ENCODE assay signal across 8 cellular contexts in genomic region chr6:79630400-79630882, GRCh38. TPM values are rescaled to one million over a fixed set of nuclear protein-coding genes. Genes with fewer than 3 reads are reported as not detected.
A peak's percentile ranks its signal among the peaks of the same experiment; 100 is the strongest.
DNase-seq lines count a peak whose midpoint lies in the region; ATAC-seq, FAIRE-seq and TF ChIP-seq lines count a peak whose summit lies in the region.

No MANE protein-coding gene starts in this region.

- dilution Hi-C loops in keratinocyte (cut with MboI; ENCODE audit: extremely low pct_ligation_motif_present, low sequenced_read_pairs): no loop called here

- H3K9me3 ChIP-seq in SK-N-SH: no peaks in the 10 kb centered on the region
- no peaks in the 10 kb centered on the region for H3K9me3 ChIP-seq in keratinocyte (ENCODE audit: control insufficient read depth, low read depth, low read length)
- no peaks in the 10 kb centered on the region for H3K9me3 ChIP-seq in stomach smooth muscle (ENCODE audit: control insufficient read depth in 2 of 2, low read length in 2 of 2)

- no peaks in the 10 kb centered on the region for H3K36me3 Mint-ChIP-seq in activated naive CD8-positive, alpha-beta T cell treated with anti-CD3 and anti-CD28 coated beads, Interleukin-2, amount 10 ng/mL, durations not matched to agents 7 days and 5 days

- H3K4me3 ChIP-seq in SK-N-SH (ENCODE audit: low read depth in 2 of 2, low read length in 1 of 2) (peak overlapping the region; percentile 82 to 92), keratinocyte (ENCODE audit: control insufficient read depth in 2 of 3, extremely low read depth in 1 of 3, insufficient read depth in 2 of 3, low read depth in 1 of 3, low read length in 3 of 3) (peak overlapping the region in 2 of 3 experiments; percentile 63 to 66), stomach smooth muscle (ENCODE audit: low read length in 2 of 2) (peak overlapping the region; percentile 74 to 77)

- H3K9ac ChIP-seq in SK-N-SH (no peak overlapping the region), keratinocyte (ENCODE audit: control insufficient read depth, extremely low read depth, insufficient read depth, low read length) (peak overlapping the region; percentile 64), stomach smooth muscle (ENCODE audit: low read length in 2 of 2) (peak overlapping the region; percentile 14 to 64)

- no peaks in the 10 kb centered on the region for H3F3A ChIP-seq in SK-N-SH (replicated peaks; ENCODE audit: insufficient read depth)

- POLR2A ChIA-PET in SK-N-SH (lab: Yijun Ruan, JAX): interaction anchor here (0.8 to 1.0 kb wide), 3 partner anchors 10 to 85 kb away, joined by 5 to 7 read pairs (median 5); no protein-coding TSS in a partner anchor
- POLR2A ChIA-PET in activated naive CD8-positive, alpha-beta T cell treated with anti-CD3 and anti-CD28 coated beads, Interleukin-2, amount 10 ng/mL, durations not matched to agents 7 days and 5 days (lab: Charles Lee): no interaction called here

- no peak for TF ChIP-seq RAD21 in SK-N-SH (IDR thresholded peaks at IDR 0.05; ENCODE audit: low read length)

- H3K27me3 ChIP-seq in SK-N-SH (ENCODE audit: insufficient read depth): no peaks in the 10 kb centered on the region
- no peaks in the 10 kb centered on the region for H3K27me3 ChIP-seq in keratinocyte (ENCODE audit: control insufficient read depth, extremely low read depth, insufficient read depth, low read length)
- no peaks in the 10 kb centered on the region for H3K27me3 ChIP-seq in stomach smooth muscle (ENCODE audit: control insufficient read depth in 1 of 2, insufficient read depth in 2 of 2, low read length in 2 of 2)

- H3K9me2 ChIP-seq in SK-N-SH: no peaks in the 10 kb centered on the region

- no peaks in the 10 kb centered on the region for H3K36me3 ChIP-seq in SK-N-SH (replicated peaks in 1 of 2; ENCODE audit: control insufficient read depth in 1 of 2, insufficient read depth in 2 of 2, low read length in 1 of 2)
- no peaks in the 10 kb centered on the region for H3K36me3 ChIP-seq in keratinocyte (ENCODE audit: control insufficient read depth in 2 of 2, extremely low read depth in 1 of 2, insufficient read depth in 2 of 2, low read length in 2 of 2)
- no peaks in the 10 kb centered on the region for H3K36me3 ChIP-seq in stomach smooth muscle (ENCODE audit: control insufficient read depth in 2 of 2, insufficient read depth in 2 of 2, low read length in 2 of 2)

- no peaks in the 10 kb centered on the region for H3K9me1 ChIP-seq in keratinocyte (ENCODE audit: control insufficient read depth, extremely low read depth, insufficient read depth, low read length)

- no peak for FAIRE-seq in keratinocyte (lab: Jason Lieb, UNC)

- CTCF ChIA-PET in SK-N-SH (lab: Yijun Ruan, JAX): interaction anchor here (1.2 to 6.9 kb wide), 6 partner anchors 11 to 239 kb away, joined by 3 to 32 read pairs (median 4); no protein-coding TSS in a partner anchor

- H3K4me2 ChIP-seq in SK-N-SH: peak overlapping the region; percentile 77
- H3K4me2 ChIP-seq in keratinocyte (ENCODE audit: control insufficient read depth, extremely low read depth, insufficient read depth, low read depth, low read length): peak overlapping the region; percentile 77

- no peak for ATAC-seq in SK-N-SH treated with all-trans-retinoic acid at 6 μM for 48 hours
- no peak for ATAC-seq in activated naive CD8-positive, alpha-beta T cell treated with anti-CD3 and anti-CD28 coated beads, Interleukin-2, amount 10 ng/mL, durations not matched to agents 7 days and 5 days (ENCODE audit: low read depth)
- ATAC-seq in GM21619 (IDR thresholded peaks at IDR 0.05; ENCODE audit: unreplicated experiment): no peak

- H3K27ac Mint-ChIP-seq in activated naive CD8-positive, alpha-beta T cell treated with anti-CD3 and anti-CD28 coated beads, Interleukin-2, amount 10 ng/mL, durations not matched to agents 7 days and 5 days: no peak overlapping the region

- H3K79me2 ChIP-seq in SK-N-SH (ENCODE audit: insufficient read depth): no peaks in the 10 kb centered on the region
- H3K79me2 ChIP-seq in keratinocyte (ENCODE audit: control insufficient read depth, insufficient read depth, low read length): no peaks in the 10 kb centered on the region

- H3K4me3 Mint-ChIP-seq in activated naive CD8-positive, alpha-beta T cell treated with anti-CD3 and anti-CD28 coated beads, Interleukin-2, amount 10 ng/mL, durations not matched to agents 7 days and 5 days: peak overlapping the region; percentile 91

- H3K4me1 ChIP-seq in SK-N-SH (ENCODE audit: control insufficient read depth in 1 of 2, insufficient read depth in 2 of 2, low read depth in 1 of 2, low read length in 1 of 2): peaks cover 11 to 13% of the 10 kb centered on the region in 2 experiments; a peak in 3 of 4 replicates
- peaks cover 19% of the 10 kb centered on the region for H3K4me1 ChIP-seq in keratinocyte (ENCODE audit: control insufficient read depth, extremely low read depth, insufficient read depth, low read length)
- H3K4me1 ChIP-seq in stomach smooth muscle (ENCODE audit: control insufficient read depth, insufficient read depth, low read length): peaks cover 6% of the 10 kb centered on the region

- H4K20me1 ChIP-seq in SK-N-SH (ENCODE audit: insufficient read depth) (no peaks in the 10 kb centered on the region), keratinocyte (ENCODE audit: control insufficient read depth, extremely low read depth, insufficient read depth, low read length) (no peaks in the 10 kb centered on the region)

- H3K4me1 Mint-ChIP-seq in activated naive CD8-positive, alpha-beta T cell treated with anti-CD3 and anti-CD28 coated beads, Interleukin-2, amount 10 ng/mL, durations not matched to agents 7 days and 5 days: peaks cover 6% of the 10 kb centered on the region

- no peak overlapping the region for H3K27ac ChIP-seq in SK-N-SH (ENCODE audit: low read depth in 2 of 2, low read length in 1 of 2)
- H3K27ac ChIP-seq in keratinocyte (ENCODE audit: control insufficient read depth, insufficient read depth, low read length): no peak overlapping the region
- H3K27ac ChIP-seq in stomach smooth muscle (ENCODE audit: low read length): no peak overlapping the region

- TF ChIP-seq EP300 in SK-N-SH (IDR thresholded peaks at IDR 0.05; ENCODE audit: borderline replicate concordance in 1 of 2, low read depth in 1 of 2, low read length in 1 of 2): no peak

- no peak for TF ChIP-seq CTCF in SK-N-SH (IDR thresholded peaks at IDR 0.05)
- TF ChIP-seq CTCF in keratinocyte (optimal IDR thresholded peaks at IDR 0.05 in 1 of 3, IDR thresholded peaks at IDR 0.05 in 1 of 3, conservative IDR thresholded peaks at IDR 0.05 in 1 of 3; ENCODE audit: extremely low read depth in 1 of 3, insufficient read depth in 2 of 3, low read length in 3 of 3): no peak

- peaks cover 52% of the 10 kb centered on the region for H3K27me3 Mint-ChIP-seq in activated naive CD8-positive, alpha-beta T cell treated with anti-CD3 and anti-CD28 coated beads, Interleukin-2, amount 10 ng/mL, durations not matched to agents 7 days and 5 days

- 48% methylated on average over 8 of the region's 8 CpGs for WGBS in SK-N-SH (ENCODE audit: low lambda C conversion rate)

- no peaks in the 10 kb centered on the region for H3K9me3 Mint-ChIP-seq in activated naive CD8-positive, alpha-beta T cell treated with anti-CD3 and anti-CD28 coated beads, Interleukin-2, amount 10 ng/mL, durations not matched to agents 7 days and 5 days

- H2AFZ ChIP-seq in SK-N-SH (ENCODE audit: low read depth) (peak overlapping the region; percentile 95; the same call in 1 of the 2 replicates), keratinocyte (ENCODE audit: control insufficient read depth, low read length) (peak overlapping the region; percentile 72)

- no peak for DNase-seq in SK-N-SH
- no peak for DNase-seq in activated naive CD8-positive, alpha-beta T cell treated with anti-CD3 and anti-CD28 coated beads, Interleukin-2, amount 10 ng/mL, durations not matched to agents 7 days and 5 days
- no peak for DNase-seq in keratinocyte (ENCODE audit: low read depth, low spot score)
- no peak for DNase-seq in stimulated activated naive CD4-positive, alpha-beta T cell treated with Interleukin-2 at 50 U/mL for 16 hours (lab: John Stamatoyannopoulos, UW)
- DNase-seq in SHP77 treated with DMSO at 0.1 percent for 48 hours (lab: John Stamatoyannopoulos, UW): no peak

TF ChIP-seq in SK-N-SH, 30 proteins besides CTCF, POLR2A, EP300 and RAD21 (continues in another document):
- no peak for TF ChIP-seq EZH2phosphoT487 (IDR thresholded peaks at IDR 0.05; ENCODE audit: borderline replicate concordance, low read depth)
- TF ChIP-seq YY1 (IDR thresholded peaks at IDR 0.05; ENCODE audit: low read depth): no peak
- TF ChIP-seq MEF2A (IDR thresholded peaks at IDR 0.05; ENCODE audit: borderline replicate concordance, low read depth): no peak

TF ChIP-seq in SK-N-SH treated with all-trans-retinoic acid at 6 μM for 48 hours, 23 proteins besides CTCF, POLR2A, EP300 and RAD21:
- TF ChIP-seq BACH2 (CRISPR knock-in tag; IDR thresholded peaks at IDR 0.05; ENCODE audit: borderline replicate concordance): no peak
- TF ChIP-seq TOX (CRISPR knock-in tag; IDR thresholded peaks at IDR 0.05; ENCODE audit: borderline replicate concordance): no peak
- TF ChIP-seq CSRNP3 (CRISPR knock-in tag; IDR thresholded peaks at IDR 0.05): no peak

RNA-seq across cellular contexts. Expression of gene SH3BGRL2, which starts 0.7 kb away (rescaled TPM):
- polyA plus RNA-seq in SK-N-SH (2012; rRNA removed): 1.4 and 1.6 TPM in 2 replicates
- polyA plus RNA-seq in SK-N-SH (2012; cell fraction: cytosol; rRNA removed): 2.5 and 3.3 TPM in 2 replicates
- polyA plus RNA-seq in SK-N-SH (2012; cell fraction: nucleus; rRNA removed): 0.73 and 1.1 TPM in 2 replicates
- 1 to 10 TPM in 1 of 2 experiments, under 1 TPM in 1; 0.89 to 1.2 TPM for total RNA-seq in activated naive CD8-positive, alpha-beta T cell treated with anti-CD3 and anti-CD28 coated beads, Interleukin-2, amount 10 ng/mL, durations not matched to agents 7 days and 5 days
- 1.9 to 3.9 TPM (median 3.8 TPM) in 3 replicates for polyA plus RNA-seq in keratinocyte
- polyA plus RNA-seq in keratinocyte (2011; ENCODE audit: low read depth): 5.0 TPM
- 2.8 and 5.3 TPM in 2 replicates for polyA plus RNA-seq in keratinocyte (2011; cell fraction: cytosol; rRNA removed)
- polyA plus RNA-seq in keratinocyte (2011; cell fraction: nucleus; rRNA removed): 2.0 and 2.5 TPM in 2 replicates
- polyA plus RNA-seq in keratinocyte (2012; ENCODE audit: low replicate concordance): 3.1 and 4.4 TPM in 2 replicates
- polyA minus RNA-seq in keratinocyte: 0.56 to 3.5 TPM (median 1.6 TPM) in 3 replicates
- polyA minus RNA-seq in keratinocyte (2011; cell fraction: cytosol; rRNA and poly(A)+ RNA removed): 4.0 TPM
- 1.5 and 2.7 TPM in 2 replicates for polyA minus RNA-seq in keratinocyte (2011; cell fraction: nucleus; rRNA and poly(A)+ RNA removed)
